19 cellular contexts compared by ENCODE assay signal in the genomic region with DNA sequence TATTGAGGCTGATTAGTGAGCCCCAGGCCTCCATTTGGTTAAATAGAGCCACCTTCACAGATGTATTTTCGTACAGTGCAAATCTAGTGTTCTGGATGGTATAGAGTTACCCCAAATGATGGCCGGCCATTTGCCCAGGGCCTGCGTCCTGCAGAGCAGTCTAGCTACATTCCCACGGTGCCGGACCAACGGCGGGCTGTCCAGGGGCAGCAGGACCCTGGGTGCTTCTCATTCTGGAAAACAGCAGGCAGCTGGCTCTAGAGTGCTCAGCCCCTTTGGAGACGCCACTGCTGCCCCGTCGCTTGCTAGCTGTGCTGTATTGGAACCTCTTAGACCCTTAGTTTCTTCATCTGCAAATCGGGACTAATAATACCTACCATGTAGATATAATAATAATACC.
DNase-seq lines count a peak whose midpoint lies in the region; ATAC-seq and TF ChIP-seq lines count a peak whose summit lies in the region.
"Had no signal": no experiment of that assay in that cellular context is flagged by ENCODE, and none has a peak within 500 bp of the region (broad histone marks: within the 10 kb centered on the region; RNA-seq: fewer than 3 reads in every experiment).

No MANE protein-coding gene starts in this region.

- CTCF ChIA-PET in activated B cell treated with CpG ODN at 0.5 μM for 24 hours (lab: Charles Lee): interaction anchor here (1.0 kb wide), 1 partner anchor 194 kb away, joined by 3 read pairs; no protein-coding TSS in a partner anchor

- ATAC-seq in Right ventricle myocardium inferior (no peak), left ventricle myocardium superior (no peak), activated B cell treated with CpG ODN at 0.5 μM for 24 hours (ENCODE audit: low read depth) (no peak), memory B cell (ENCODE audit: low read depth) (no peak), GM18861 (IDR thresholded peaks at IDR 0.05; ENCODE audit: unreplicated experiment) (no peak)
- peak; percentile 12 for ATAC-seq in stimulated activated naive CD8-positive, alpha-beta T cell treated with anti-CD3 and anti-CD28 coated beads, Interleukin-15, Interleukin-2, amounts not matched to agents 100 U/mL and 50 U/mL, for 24 hours
- ATAC-seq: left lobe of liver, Panc1 had no signal

- H3K27ac Mint-ChIP-seq in activated B cell treated with CpG ODN at 0.5 μM for 24 hours: peak overlapping the region; percentile 68
- H3K27ac Mint-ChIP-seq in memory B cell: peak overlapping the region; percentile 89

- H3K4me1 Mint-ChIP-seq in activated B cell treated with CpG ODN at 0.5 μM for 24 hours: peaks cover 44% of the 10 kb centered on the region
- peaks cover 39% of the 10 kb centered on the region for H3K4me1 Mint-ChIP-seq in memory B cell

- H3K9me3 Mint-ChIP-seq in activated B cell treated with CpG ODN at 0.5 μM for 24 hours (no peaks in the 10 kb centered on the region), memory B cell (no peaks in the 10 kb centered on the region)

- TF ChIP-seq CTCF in activated B cell treated with CpG ODN at 0.5 μM for 24 hours (IDR thresholded peaks at IDR 0.05): no peak

- H3K36me3 Mint-ChIP-seq in activated B cell treated with CpG ODN at 0.5 μM for 24 hours (ENCODE audit: low read depth) (peaks cover 42% of the 10 kb centered on the region), memory B cell (peaks cover 13% of the 10 kb centered on the region)

- DNase-seq in Right ventricle myocardium inferior (ENCODE audit: missing footprints) (peak; percentile 34), left ventricle myocardium superior (no peak), activated B cell treated with CpG ODN at 0.5 μM for 24 hours (no peak), memory B cell (ENCODE audit: low spot score in 2 of 2) (no peak), CD1c-positive myeloid dendritic cell (ENCODE audit: extremely low spot score) (no peak), SIG-M5 treated with dmso at 0.1 percent for 504 hours (lab: John Stamatoyannopoulos, UW; ENCODE audit: unreplicated experiment) (no peak)
- no peak for DNase-seq in stimulated activated naive CD8-positive, alpha-beta T cell treated with anti-CD3 and anti-CD28 coated beads, Interleukin-15, Interleukin-2, amounts not matched to agents 100 U/mL and 50 U/mL, for 24 hours
- DNase-seq: anterior cingulate cortex; DMS79 treated with DMSO at 0.1 percent for 48 hours; MG63; NCI-H1436; NCI-H524 treated with DMSO at 0.1 percent for 48 hours; small intestine; stimulated activated CD4-positive, alpha-beta T cell treated with anti-CD3 and anti-CD28 coated beads, Interleukin-2, amount 100 ng/mL, for 24 hours; stimulated activated naive CD4-positive, alpha-beta T cell; tibial artery had no signal

- POLR2A ChIA-PET in activated B cell treated with CpG ODN at 0.5 μM for 24 hours (lab: Charles Lee): no interaction called here

- H3K27me3 Mint-ChIP-seq in activated B cell treated with CpG ODN at 0.5 μM for 24 hours (no peaks in the 10 kb centered on the region), memory B cell (no peaks in the 10 kb centered on the region)

- H3K4me3 Mint-ChIP-seq in activated B cell treated with CpG ODN at 0.5 μM for 24 hours (no peak overlapping the region), memory B cell (no peak overlapping the region)

- intact Hi-C loops in Right ventricle myocardium inferior (cut with DNase I): no loop called here
- intact Hi-C loops in left ventricle myocardium superior (cut with micrococcal nuclease): no loop called here
- intact Hi-C loops in activated B cell treated with CpG ODN at 0.5 μM for 24 hours (cut with micrococcal nuclease): no loop called here
